ENCODE assay signal across 3 cellular contexts in the genomic region with DNA sequence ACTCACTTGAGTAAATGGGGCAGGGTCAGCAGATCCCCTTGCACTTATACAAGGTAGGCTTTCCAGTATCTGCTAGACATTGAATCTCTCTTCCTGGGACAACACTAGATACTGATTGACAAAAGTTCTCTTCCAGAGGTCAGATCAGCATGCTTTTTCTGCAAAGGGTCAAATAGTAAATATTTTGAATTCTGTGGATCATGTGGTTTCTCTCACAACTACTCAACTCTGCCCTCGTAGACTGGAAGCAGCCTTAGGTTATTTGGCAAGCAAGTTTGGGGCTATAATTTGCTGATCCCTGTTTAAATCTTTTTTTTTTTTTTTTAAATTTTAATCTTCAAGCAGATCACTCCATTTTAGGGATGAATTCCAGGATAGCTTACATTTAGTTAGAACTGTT.
TF ChIP-seq lines count a peak whose summit lies in the region.

No MANE protein-coding gene starts in this region.

TF ChIP-seq in SK-N-SH, 30 proteins besides CTCF, POLR2A, EP300 and RAD21:
- TF ChIP-seq RCOR1 (IDR thresholded peaks at IDR 0.05; ENCODE audit: low read length) (no peak), JUND (IDR thresholded peaks at IDR 0.05) (no peak)

TF ChIP-seq in SK-N-SH treated with all-trans-retinoic acid at 6 μM for 48 hours, 23 proteins besides CTCF, POLR2A, EP300 and RAD21:
- no peak for TF ChIP-seq SNAI2 (CRISPR knock-in tag; IDR thresholded peaks at IDR 0.05)
- TF ChIP-seq ZC3H10 (CRISPR knock-in tag; IDR thresholded peaks at IDR 0.05): no peak
- TF ChIP-seq ESRRG (CRISPR knock-in tag; IDR thresholded peaks at IDR 0.05): no peak
- TF ChIP-seq RARB (CRISPR knock-in tag; IDR thresholded peaks at IDR 0.05): no peak
- TF ChIP-seq ZNF70 (CRISPR knock-in tag; IDR thresholded peaks at IDR 0.05): no peak
- TF ChIP-seq TCF4 (CRISPR knock-in tag; IDR thresholded peaks at IDR 0.05; ENCODE audit: borderline replicate concordance): no peak
- TF ChIP-seq, protein P1, sequence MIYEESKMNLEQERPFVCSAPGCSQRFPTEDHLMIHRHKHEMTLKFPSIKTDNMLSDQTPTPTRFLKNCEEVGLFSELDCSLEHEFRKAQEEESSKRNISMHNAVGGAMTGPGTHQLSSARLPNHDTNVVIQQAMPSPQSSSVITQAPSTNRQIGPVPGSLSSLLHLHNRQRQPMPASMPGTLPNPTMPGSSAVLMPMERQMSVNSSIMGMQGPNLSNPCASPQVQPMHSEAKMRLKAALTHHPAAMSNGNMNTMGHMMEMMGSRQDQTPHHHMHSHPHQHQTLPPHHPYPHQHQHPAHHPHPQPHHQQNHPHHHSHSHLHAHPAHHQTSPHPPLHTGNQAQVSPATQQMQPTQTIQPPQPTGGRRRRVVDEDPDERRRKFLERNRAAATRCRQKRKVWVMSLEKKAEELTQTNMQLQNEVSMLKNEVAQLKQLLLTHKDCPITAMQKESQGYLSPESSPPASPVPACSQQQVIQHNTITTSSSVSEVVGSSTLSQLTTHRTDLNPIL (CRISPR knock-in tag; IDR thresholded peaks at IDR 0.05; ENCODE audit: low read depth): no peak
- no peak for TF ChIP-seq ZFP30 (CRISPR knock-in tag; IDR thresholded peaks at IDR 0.05)
- TF ChIP-seq PATZ1 (CRISPR knock-in tag; IDR thresholded peaks at IDR 0.05; ENCODE audit: borderline replicate concordance): no peak
- no peak for TF ChIP-seq GLIS3 (CRISPR knock-in tag; IDR thresholded peaks at IDR 0.05)
- TF ChIP-seq ZFP3 (CRISPR knock-in tag; IDR thresholded peaks at IDR 0.05): no peak
- no peak for TF ChIP-seq CSDC2 (CRISPR knock-in tag; IDR thresholded peaks at IDR 0.05)
- no peak for TF ChIP-seq ZNF8 (CRISPR knock-in tag; IDR thresholded peaks at IDR 0.05)
- TF ChIP-seq ISL1 (CRISPR knock-in tag; IDR thresholded peaks at IDR 0.05): no peak
- no peak for TF ChIP-seq ZNF565 (CRISPR knock-in tag; conservative IDR thresholded peaks at IDR 0.05; ENCODE audit: low read depth)
- no peak for TF ChIP-seq CSRNP3 (CRISPR knock-in tag; IDR thresholded peaks at IDR 0.05)
- TF ChIP-seq PPARA (CRISPR knock-in tag; IDR thresholded peaks at IDR 0.05; ENCODE audit: borderline replicate concordance): no peak
- no peak for TF ChIP-seq TOX (CRISPR knock-in tag; IDR thresholded peaks at IDR 0.05; ENCODE audit: borderline replicate concordance)

TF ChIP-seq in HepG2, 621 proteins besides CTCF, POLR2A, EP300 and RAD21:
- no peak for TF ChIP-seq ZKSCAN5 (CRISPR knock-in tag; IDR thresholded peaks at IDR 0.05)
- peak in 1 of 2 experiments; percentile 81; a peak in 2 of 4 replicates for TF ChIP-seq NR2F1 (CRISPR knock-in tag; IDR thresholded peaks at IDR 0.05)
- no peak for TF ChIP-seq JUN (CRISPR knock-in tag; IDR thresholded peaks at IDR 0.05)
- TF ChIP-seq NR2F6 (IDR thresholded peaks at IDR 0.05): peak; percentile 58; the same call in 1 of the 2 replicates
- TF ChIP-seq NR2F6 (CRISPR knock-in tag; IDR thresholded peaks at IDR 0.05): 0 out of 2 replicates have a peak, but pooled peaks have one; percentile 32
- no peak for TF ChIP-seq CBX1 (IDR thresholded peaks at IDR 0.05; ENCODE audit: low read depth)
- no peak for TF ChIP-seq ZBTB20 (CRISPR knock-in tag; IDR thresholded peaks at IDR 0.05; ENCODE audit: borderline replicate concordance, low read depth)
- TF ChIP-seq ZNF496 (CRISPR knock-in tag; IDR thresholded peaks at IDR 0.05; ENCODE audit: insufficient replicate concordance): no peak
- TF ChIP-seq ZNF367 (CRISPR knock-in tag; IDR thresholded peaks at IDR 0.05; ENCODE audit: borderline replicate concordance): no peak
- no peak for TF ChIP-seq KDM6A (CRISPR knock-in tag; IDR thresholded peaks at IDR 0.05; ENCODE audit: low read depth)
- no peak for TF ChIP-seq ZNF850 (CRISPR knock-in tag; conservative IDR thresholded peaks at IDR 0.05)
- TF ChIP-seq KLF15 (CRISPR knock-in tag; IDR thresholded peaks at IDR 0.05; ENCODE audit: borderline replicate concordance): no peak
- no peak for TF ChIP-seq SETDB1 (CRISPR knock-in tag; IDR thresholded peaks at IDR 0.05; ENCODE audit: borderline replicate concordance)
- no peak for TF ChIP-seq ZBTB42 (CRISPR knock-in tag; IDR thresholded peaks at IDR 0.05)
- TF ChIP-seq SAP130 (CRISPR knock-in tag; IDR thresholded peaks at IDR 0.05; ENCODE audit: low read depth): peak; percentile 16; the same call in 1 of the 2 replicates
- TF ChIP-seq ZNF672 (CRISPR knock-in tag; IDR thresholded peaks at IDR 0.05): no peak
- no peak for TF ChIP-seq HDAC1 (CRISPR knock-in tag; IDR thresholded peaks at IDR 0.05)
- TF ChIP-seq, protein P2, sequence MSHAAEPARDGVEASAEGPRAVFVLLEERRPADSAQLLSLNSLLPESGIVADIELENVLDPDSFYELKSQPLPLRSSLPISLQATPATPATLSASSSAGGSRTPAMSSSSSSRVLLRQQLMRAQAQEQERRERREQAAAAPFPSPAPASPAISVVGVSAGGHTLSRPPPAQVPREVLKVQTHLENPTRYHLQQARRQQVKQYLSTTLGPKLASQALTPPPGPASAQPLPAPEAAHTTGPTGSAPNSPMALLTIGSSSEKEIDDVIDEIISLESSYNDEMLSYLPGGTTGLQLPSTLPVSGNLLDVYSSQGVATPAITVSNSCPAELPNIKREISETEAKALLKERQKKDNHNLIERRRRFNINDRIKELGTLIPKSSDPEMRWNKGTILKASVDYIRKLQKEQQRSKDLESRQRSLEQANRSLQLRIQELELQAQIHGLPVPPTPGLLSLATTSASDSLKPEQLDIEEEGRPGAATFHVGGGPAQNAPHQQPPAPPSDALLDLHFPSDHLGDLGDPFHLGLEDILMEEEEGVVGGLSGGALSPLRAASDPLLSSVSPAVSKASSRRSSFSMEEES (CRISPR knock-in tag; IDR thresholded peaks at IDR 0.05): peak; percentile 54; the same call in 1 of the 2 replicates
- TF ChIP-seq TEAD3 (CRISPR knock-in tag; optimal IDR thresholded peaks at IDR 0.05; ENCODE audit: borderline replicate concordance): peak; percentile 44
- TF ChIP-seq RBM39 (IDR thresholded peaks at IDR 0.05; ENCODE audit: low read depth, low read length, poor library complexity, severe bottlenecking): no peak
- TF ChIP-seq ZNF737 (CRISPR knock-in tag; IDR thresholded peaks at IDR 0.05; ENCODE audit: borderline replicate concordance): no peak
- TF ChIP-seq ZNF121 (CRISPR knock-in tag; IDR thresholded peaks at IDR 0.05): 0 out of 2 replicates have a peak, but pooled peaks have one; percentile 10
